In the genomic region with DNA sequence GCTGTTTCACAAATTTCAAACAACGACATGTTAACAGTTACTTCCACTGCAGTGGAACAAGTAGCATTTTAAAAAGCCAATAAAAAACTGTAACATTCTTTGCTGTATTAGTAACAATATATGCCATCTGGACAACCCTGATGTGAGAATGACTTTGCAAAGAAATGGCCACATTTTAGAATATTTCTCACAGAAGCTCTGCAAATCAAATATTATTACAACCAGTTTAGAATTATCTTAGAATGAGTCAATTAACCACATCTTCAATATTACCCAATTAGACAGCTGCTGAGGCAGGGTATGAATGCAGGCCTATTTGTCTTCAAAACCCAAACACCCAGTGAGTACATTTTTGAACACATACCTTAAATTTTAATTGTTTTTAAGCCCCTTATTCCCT, we compare ENCODE assay signal across 2 cellular contexts.
TF ChIP-seq lines count a peak whose summit lies in the region.

No MANE protein-coding gene starts in this region.

TF ChIP-seq in SK-N-SH, 30 proteins besides CTCF, POLR2A, EP300 and RAD21:
- TF ChIP-seq TCF12 (IDR thresholded peaks at IDR 0.05) (peak; percentile 16; the same call in 1 of the 2 replicates), CHD2 (IDR thresholded peaks at IDR 0.05; ENCODE audit: low read length, partially characterized antibody) (no peak)
- TF ChIP-seq, protein P1, sequence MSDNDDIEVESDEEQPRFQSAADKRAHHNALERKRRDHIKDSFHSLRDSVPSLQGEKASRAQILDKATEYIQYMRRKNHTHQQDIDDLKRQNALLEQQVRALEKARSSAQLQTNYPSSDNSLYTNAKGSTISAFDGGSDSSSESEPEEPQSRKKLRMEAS (IDR thresholded peaks at IDR 0.05; ENCODE audit: low read depth) = no peak

TF ChIP-seq in SK-N-SH treated with all-trans-retinoic acid at 6 μM for 48 hours, 23 proteins besides CTCF, POLR2A, EP300 and RAD21:
- TF ChIP-seq, protein P2, sequence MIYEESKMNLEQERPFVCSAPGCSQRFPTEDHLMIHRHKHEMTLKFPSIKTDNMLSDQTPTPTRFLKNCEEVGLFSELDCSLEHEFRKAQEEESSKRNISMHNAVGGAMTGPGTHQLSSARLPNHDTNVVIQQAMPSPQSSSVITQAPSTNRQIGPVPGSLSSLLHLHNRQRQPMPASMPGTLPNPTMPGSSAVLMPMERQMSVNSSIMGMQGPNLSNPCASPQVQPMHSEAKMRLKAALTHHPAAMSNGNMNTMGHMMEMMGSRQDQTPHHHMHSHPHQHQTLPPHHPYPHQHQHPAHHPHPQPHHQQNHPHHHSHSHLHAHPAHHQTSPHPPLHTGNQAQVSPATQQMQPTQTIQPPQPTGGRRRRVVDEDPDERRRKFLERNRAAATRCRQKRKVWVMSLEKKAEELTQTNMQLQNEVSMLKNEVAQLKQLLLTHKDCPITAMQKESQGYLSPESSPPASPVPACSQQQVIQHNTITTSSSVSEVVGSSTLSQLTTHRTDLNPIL (CRISPR knock-in tag; IDR thresholded peaks at IDR 0.05; ENCODE audit: low read depth) = no peak
- TF ChIP-seq SNAI2 (CRISPR knock-in tag; IDR thresholded peaks at IDR 0.05) (no peak), GLIS3 (CRISPR knock-in tag; IDR thresholded peaks at IDR 0.05) (no peak), ZNF70 (CRISPR knock-in tag; IDR thresholded peaks at IDR 0.05) (no peak), ISL1 (CRISPR knock-in tag; IDR thresholded peaks at IDR 0.05) (no peak), OSR1 (CRISPR knock-in tag; IDR thresholded peaks at IDR 0.05) (no peak)
- TF ChIP-seq, protein P3, sequence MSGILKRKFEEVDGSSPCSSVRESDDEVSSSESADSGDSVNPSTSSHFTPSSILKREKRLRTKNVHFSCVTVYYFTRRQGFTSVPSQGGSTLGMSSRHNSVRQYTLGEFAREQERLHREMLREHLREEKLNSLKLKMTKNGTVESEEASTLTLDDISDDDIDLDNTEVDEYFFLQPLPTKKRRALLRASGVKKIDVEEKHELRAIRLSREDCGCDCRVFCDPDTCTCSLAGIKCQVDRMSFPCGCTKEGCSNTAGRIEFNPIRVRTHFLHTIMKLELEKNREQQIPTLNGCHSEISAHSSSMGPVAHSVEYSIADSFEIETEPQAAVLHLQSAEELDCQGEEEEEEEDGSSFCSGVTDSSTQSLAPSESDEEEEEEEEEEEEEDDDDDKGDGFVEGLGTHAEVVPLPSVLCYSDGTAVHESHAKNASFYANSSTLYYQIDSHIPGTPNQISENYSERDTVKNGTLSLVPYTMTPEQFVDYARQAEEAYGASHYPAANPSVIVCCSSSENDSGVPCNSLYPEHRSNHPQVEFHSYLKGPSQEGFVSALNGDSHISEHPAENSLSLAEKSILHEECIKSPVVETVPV (CRISPR knock-in tag; IDR thresholded peaks at IDR 0.05) = no peak
